ENCODE assay signal across 19 cellular contexts in the genomic region with DNA sequence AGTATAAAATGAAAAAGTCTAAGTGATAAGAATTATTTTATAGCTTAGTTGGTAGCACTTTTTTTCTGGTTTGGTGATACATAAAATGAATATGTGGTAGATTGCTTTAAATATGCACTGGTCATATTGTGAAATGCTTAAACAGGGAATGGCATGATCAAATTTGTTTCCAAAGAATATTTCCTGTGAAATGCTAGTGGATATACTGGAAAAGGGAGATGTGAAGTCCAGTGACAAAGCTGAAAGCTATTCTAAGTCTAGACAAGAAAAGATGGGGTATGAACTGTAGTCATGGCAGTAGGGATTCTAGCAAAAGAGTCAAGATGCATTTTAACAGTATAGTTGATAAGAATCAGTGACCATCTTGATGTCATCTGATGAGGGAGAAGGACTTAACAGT.
DNase-seq lines count a peak whose midpoint lies in the region; ATAC-seq, FAIRE-seq and TF ChIP-seq lines count a peak whose summit lies in the region.
"Had no signal": no experiment of that assay in that cellular context is flagged by ENCODE, and none has a peak within 500 bp of the region (broad histone marks: within the 10 kb centered on the region; RNA-seq: fewer than 3 reads in every experiment).

No MANE protein-coding gene starts in this region.

- H3K27me3 ChIP-seq in GM23248 (replicated peaks; ENCODE audit: insufficient read depth) = no peaks in the 10 kb centered on the region
- H3K27me3 ChIP-seq in bronchial epithelial cell (ENCODE audit: control insufficient read depth, insufficient read depth, low read length) = no peaks in the 10 kb centered on the region
- H3K27me3 ChIP-seq: SJSA1 had no signal

- H3K4me1 Mint-ChIP-seq in activated T-helper 1 cell treated with anti-CD3 and anti-CD28 coated beads, Interleukin-12 subunit alpha, Interleukin-12 subunit beta, Interleukin-2, Interleukin-4 antibody, amounts not matched to agents 30 ng/mL and 10 ng/mL and 1 ng/mL, durations not matched to agents 14 hours and 24 hours and 36 hours (ENCODE audit: low read depth) = no peaks in the 10 kb centered on the region

- H3K27ac ChIP-seq in GM23248 = peak overlapping the region; percentile 34
- H3K27ac ChIP-seq: KMS-11, SJSA1 had no signal

- no peaks in the 10 kb centered on the region for H3K9me3 ChIP-seq in GM23248 (ENCODE audit: low read depth)
- H3K9me3 ChIP-seq: SJSA1 had no signal

- no peak overlapping the region for H3K4me2 ChIP-seq in GM23248 (ENCODE audit: unreplicated experiment)
- H3K4me2 ChIP-seq: KMS-11 had no signal

- DNase-seq in AG04449 (ENCODE audit: low read depth, low spot score) = peak; percentile 61
- DNase-seq in GM23248 = peak; percentile 59
- peak; percentile 39 for DNase-seq in bronchial epithelial cell (ENCODE audit: low read depth)
- peak; percentile 13 for DNase-seq in fibroblast of villous mesenchyme (ENCODE audit: low read depth)
- no peak for DNase-seq in SW480 (ENCODE audit: low spot score)
- DNase-seq in activated T-helper 1 cell treated with anti-CD3 and anti-CD28 coated beads, Interleukin-12 subunit alpha, Interleukin-12 subunit beta, Interleukin-2, Interleukin-4 antibody, amounts not matched to agents 30 ng/mL and 10 ng/mL and 1 ng/mL, durations not matched to agents 14 hours and 24 hours and 36 hours (ENCODE audit: low spot score) = no peak
- no peak for DNase-seq in DMS 273 (lab: John Stamatoyannopoulos, UW; ENCODE audit: unreplicated experiment)
- DNase-seq: 8988T, C1 segment of cervical spinal cord, NCI-H1048, NCI-H146, NCI-H2081, NCI-H510A treated with DMSO at 0.1 percent for 48 hours, SW 1271 had no signal

- CTCF ChIA-PET in AG04449 (lab: Yijun Ruan, JAX) = interaction anchor here (1.6 to 1.9 kb wide), 2 partner anchors 9 to 342 kb away, joined by 4 read pairs; no protein-coding TSS in a partner anchor

- H3K79me2 ChIP-seq in GM23248 (ENCODE audit: insufficient read depth) = no peaks in the 10 kb centered on the region

- no peaks in the 10 kb centered on the region for H3K9me2 ChIP-seq in GM23248 (ENCODE audit: insufficient read depth)

- H3K27me3 Mint-ChIP-seq in activated T-helper 1 cell treated with anti-CD3 and anti-CD28 coated beads, Interleukin-12 subunit alpha, Interleukin-12 subunit beta, Interleukin-2, Interleukin-4 antibody, amounts not matched to agents 30 ng/mL and 10 ng/mL and 1 ng/mL, durations not matched to agents 14 hours and 24 hours and 36 hours (ENCODE audit: insufficient read depth) = no peaks in the 10 kb centered on the region

- H3K36me3 ChIP-seq in GM23248 (ENCODE audit: low read depth) (no peaks in the 10 kb centered on the region), bronchial epithelial cell (ENCODE audit: control insufficient read depth, insufficient read depth, low read length) (no peaks in the 10 kb centered on the region)
- H3K36me3 ChIP-seq: HAP-1, SJSA1 had no signal

- no peak overlapping the region for H3K9ac ChIP-seq in GM23248
- H3K9ac ChIP-seq: KMS-11 had no signal

- H3K4me3 Mint-ChIP-seq in activated T-helper 1 cell treated with anti-CD3 and anti-CD28 coated beads, Interleukin-12 subunit alpha, Interleukin-12 subunit beta, Interleukin-2, Interleukin-4 antibody, amounts not matched to agents 30 ng/mL and 10 ng/mL and 1 ng/mL, durations not matched to agents 14 hours and 24 hours and 36 hours = no peak overlapping the region

- H3K4me1 ChIP-seq in GM23248 (ENCODE audit: insufficient read depth) = peaks cover 17% of the 10 kb centered on the region
- H3K4me1 ChIP-seq: HAP-1, SJSA1 had no signal

- POLR2A ChIA-PET in AG04449 (lab: Yijun Ruan, JAX) = interaction anchor here (0.5 kb wide), 1 partner anchor 9 kb away, joined by 3 read pairs; no protein-coding TSS in a partner anchor

- H3K9me3 Mint-ChIP-seq in activated T-helper 1 cell treated with anti-CD3 and anti-CD28 coated beads, Interleukin-12 subunit alpha, Interleukin-12 subunit beta, Interleukin-2, Interleukin-4 antibody, amounts not matched to agents 30 ng/mL and 10 ng/mL and 1 ng/mL, durations not matched to agents 14 hours and 24 hours and 36 hours = no peaks in the 10 kb centered on the region

- H3K4me3 ChIP-seq in AG04449 (ENCODE audit: low read depth, low read length) (no peak overlapping the region), GM23248 (no peak overlapping the region), bronchial epithelial cell (ENCODE audit: low read depth, low read length) (no peak overlapping the region), fibroblast of villous mesenchyme (ENCODE audit: low read depth, low read length) (no peak overlapping the region)
- H3K4me3 ChIP-seq: HAP-1, SJSA1 had no signal

- 0 out of 2 replicates have a peak, but pooled peaks cover 6% of the 10 kb centered on the region for H3F3A ChIP-seq in GM23248 (ENCODE audit: insufficient read depth)

- FAIRE-seq in bronchial epithelial cell (lab: Jason Lieb, UNC) = no peak
- FAIRE-seq: HepG2 had no signal

- H2AFZ ChIP-seq in GM23248 = peak overlapping the region; percentile 38; the same call in 1 of the 2 replicates

- in situ Hi-C loops in GM23248 (cut with MboI) = no loop called here

- intact Hi-C loops in activated T-helper 1 cell treated with anti-CD3 and anti-CD28 coated beads, Interleukin-12 subunit alpha, Interleukin-12 subunit beta, Interleukin-2, Interleukin-4 antibody, amounts not matched to agents 30 ng/mL and 10 ng/mL and 1 ng/mL, durations not matched to agents 14 hours and 24 hours and 36 hours (cut with micrococcal nuclease) = no loop called here

- H4K20me1 ChIP-seq in GM23248 (ENCODE audit: insufficient read depth) = no peaks in the 10 kb centered on the region

- TF ChIP-seq CTCF in AG04449 (IDR thresholded peaks at IDR 0.05; ENCODE audit: insufficient read depth, low read length, missing control alignments) = no peak
- no peak for TF ChIP-seq CTCF in bronchial epithelial cell (IDR thresholded peaks at IDR 0.05; ENCODE audit: insufficient read depth, low read length, severe bottlenecking)
- TF ChIP-seq CTCF in fibroblast of villous mesenchyme (IDR thresholded peaks at IDR 0.05; ENCODE audit: insufficient read depth, low read depth, low read length) = no peak

- no peak overlapping the region for H3K27ac Mint-ChIP-seq in activated T-helper 1 cell treated with anti-CD3 and anti-CD28 coated beads, Interleukin-12 subunit alpha, Interleukin-12 subunit beta, Interleukin-2, Interleukin-4 antibody, amounts not matched to agents 30 ng/mL and 10 ng/mL and 1 ng/mL, durations not matched to agents 14 hours and 24 hours and 36 hours

- no peaks in the 10 kb centered on the region for H3K36me3 Mint-ChIP-seq in activated T-helper 1 cell treated with anti-CD3 and anti-CD28 coated beads, Interleukin-12 subunit alpha, Interleukin-12 subunit beta, Interleukin-2, Interleukin-4 antibody, amounts not matched to agents 30 ng/mL and 10 ng/mL and 1 ng/mL, durations not matched to agents 14 hours and 24 hours and 36 hours (ENCODE audit: low read depth)

- no peak for ATAC-seq in GM21447 (IDR thresholded peaks at IDR 0.05; ENCODE audit: unreplicated experiment)
- ATAC-seq: HepG2 had no signal

Comparison
In these comparisons a context has a peak if more than half of its experiments do, and no peak if none do; other contexts are left out.
1. DNase-seq: peak in AG04449 (single experiment), GM23248 (single experiment), bronchial epithelial cell (single experiment) and fibroblast of villous mesenchyme (single experiment); none in SW480 (single experiment), activated T-helper 1 cell treated with anti-CD3 and anti-CD28 coated beads, Interleukin-12 subunit alpha, Interleukin-12 subunit beta, Interleukin-2, Interleukin-4 antibody, amounts not matched to agents 30 ng/mL and 10 ng/mL and 1 ng/mL, durations not matched to agents 14 hours and 24 hours and 36 hours (single experiment) and DMS 273 (single experiment).